Comparison of ENCODE assay signal across 31 cellular contexts in genomic region chr2:9994462-9994861, GRCh38.
"Had no signal": no experiment of that assay in that cellular context is flagged by ENCODE, and none has a peak within 500 bp of the region (broad histone marks: within the 10 kb centered on the region; RNA-seq: fewer than 3 reads in every experiment).

No MANE protein-coding gene starts in this region.

- H3K4me1 Mint-ChIP-seq: naive thymus-derived CD4-positive, alpha-beta T cell; neural crest cell; stimulated activated naive CD8-positive, alpha-beta T cell treated with anti-CD3 and anti-CD28 coated beads, Interleukin-15, amount 100 ng/mL, for 72 hours had no signal

- H3K9me3 ChIP-seq: ascending aorta, esophagus squamous epithelium, psoas muscle, SK-N-SH, upper lobe of left lung had no signal

- H3K4me3 ChIP-seq: ascending aorta, cardiac muscle cell, esophagus squamous epithelium, hepatocyte, psoas muscle, upper lobe of left lung had no signal

- H3K27ac ChIP-seq: ascending aorta, cardiac muscle cell, epithelial cell of prostate, hepatocyte, parathyroid adenoma, psoas muscle had no signal

- DNase-seq: activated CD4-positive, alpha-beta T cell treated with anti-CD3 and anti-CD28 coated beads for 1 hour; activated CD4-positive, alpha-beta T cell treated with anti-CD3 and anti-CD28 coated beads, Interleukin-2, amount 10 ng/mL, durations not matched to agents 7 days and 5 days; activated CD8-positive, alpha-beta T cell treated with anti-CD3 and anti-CD28 coated beads for 36 hours; activated naive CD8-positive, alpha-beta T cell treated with anti-CD3 and anti-CD28 coated beads, Interleukin-2, amount 10 ng/mL, durations not matched to agents 7 days and 5 days; activated T-cell treated with anti-CD3 and anti-CD28 coated beads, Interleukin-2, amount 50 U/mL, for 4 hours; esophagus squamous epithelium; midbrain; naive thymus-derived CD4-positive, alpha-beta T cell; occipital lobe; psoas muscle; SK-N-SH; stimulated activated CD4-positive, alpha-beta T cell treated with anti-CD3 and anti-CD28 coated beads, Interleukin-12 subunit alpha, Interleukin-12 subunit beta, amount 100 ng/mL, for 4 hours; stimulated activated CD4-positive, alpha-beta T cell treated with anti-CD3 and anti-CD28 coated beads, Interleukin-4, amount 100 ng/mL, for 1 hour; stimulated activated naive CD8-positive, alpha-beta T cell treated with anti-CD3 and anti-CD28 coated beads, Interleukin-15, amount 100 ng/mL, for 72 hours; substantia nigra; SW 1271; T1000; upper lobe of left lung had no signal

- H2AFZ ChIP-seq: hepatocyte, parathyroid adenoma had no signal

- ATAC-seq: activated CD8-positive, alpha-beta T cell treated with anti-CD3 and anti-CD28 coated beads for 36 hours; left cardiac atrium; naive thymus-derived CD4-positive, alpha-beta T cell; psoas muscle; WTC11 had no signal

- H3K27me3 Mint-ChIP-seq: activated CD4-positive, alpha-beta T cell treated with anti-CD3 and anti-CD28 coated beads, Interleukin-2, amount 10 ng/mL, durations not matched to agents 7 days and 5 days had no signal

- H3K27me3 ChIP-seq: ascending aorta, cardiac muscle cell, esophagus squamous epithelium, hepatocyte, upper lobe of left lung had no signal

- H3K4me1 ChIP-seq: psoas muscle had no signal

- H3K36me3 ChIP-seq: ascending aorta, cardiac muscle cell had no signal

- H3K9me3 Mint-ChIP-seq: activated CD4-positive, alpha-beta T cell treated with anti-CD3 and anti-CD28 coated beads, Interleukin-2, amount 10 ng/mL, durations not matched to agents 7 days and 5 days; activated CD8-positive, alpha-beta T cell treated with anti-CD3 and anti-CD28 coated beads for 36 hours; activated naive CD8-positive, alpha-beta T cell treated with anti-CD3 and anti-CD28 coated beads, Interleukin-2, amount 10 ng/mL, durations not matched to agents 7 days and 5 days; activated T-cell treated with anti-CD3 and anti-CD28 coated beads, Interleukin-2, amount 50 U/mL, for 4 hours; activated T-helper 2 cell treated with anti-CD3 and anti-CD28 coated beads, Interferon-gamma antibody, Interleukin-2, Interleukin-4, amounts not matched to agents 10 μg/mL and 5 μg/mL and 100 μg/mL, durations not matched to agents 14 hours and 24 hours and 36 hours; brain; memory B cell; naive thymus-derived CD4-positive, alpha-beta T cell; neural crest cell; stimulated activated effector memory CD8-positive, alpha-beta T cell treated with anti-CD3 and anti-CD28 coated beads, Interleukin-12 subunit alpha, Interleukin-12 subunit beta, amount 100 ng/mL, for 72 hours; stimulated activated naive CD8-positive, alpha-beta T cell treated with anti-CD3 and anti-CD28 coated beads, Interleukin-15, amount 100 ng/mL, for 72 hours; T-helper 1 cell treated with Interleukin-12 subunit alpha and Interleukin-12 subunit beta and Interleukin-4 antibody, amounts not matched to agents 30 μg/mL and 1 μg/mL, for 36 hours; WTC11 had no signal

- H3K27ac Mint-ChIP-seq: activated CD4-positive, alpha-beta T cell treated with anti-CD3 and anti-CD28 coated beads, Interleukin-2, amount 10 ng/mL, durations not matched to agents 7 days and 5 days; activated CD8-positive, alpha-beta T cell treated with anti-CD3 and anti-CD28 coated beads for 36 hours; activated naive CD8-positive, alpha-beta T cell treated with anti-CD3 and anti-CD28 coated beads, Interleukin-2, amount 10 ng/mL, durations not matched to agents 7 days and 5 days; activated T-helper 2 cell treated with anti-CD3 and anti-CD28 coated beads, Interferon-gamma antibody, Interleukin-2, Interleukin-4, amounts not matched to agents 10 μg/mL and 5 μg/mL and 100 μg/mL, durations not matched to agents 14 hours and 24 hours and 36 hours; brain; memory B cell; T-helper 1 cell treated with Interleukin-12 subunit alpha and Interleukin-12 subunit beta and Interleukin-4 antibody, amounts not matched to agents 30 μg/mL and 1 μg/mL, for 36 hours had no signal

- H3K79me2 ChIP-seq: hepatocyte had no signal

- H3K36me3 Mint-ChIP-seq: activated naive CD8-positive, alpha-beta T cell treated with anti-CD3 and anti-CD28 coated beads, Interleukin-2, amount 10 ng/mL, durations not matched to agents 7 days and 5 days; memory B cell; stimulated activated effector memory CD8-positive, alpha-beta T cell treated with anti-CD3 and anti-CD28 coated beads, Interleukin-12 subunit alpha, Interleukin-12 subunit beta, amount 100 ng/mL, for 72 hours; WTC11 had no signal

- H3K9ac ChIP-seq: parathyroid adenoma, SK-N-SH had no signal

- H3K4me2 ChIP-seq: hepatocyte, SK-N-SH had no signal

- H3K4me3 Mint-ChIP-seq: activated CD4-positive, alpha-beta T cell treated with anti-CD3 and anti-CD28 coated beads, Interleukin-2, amount 10 ng/mL, durations not matched to agents 7 days and 5 days; activated CD8-positive, alpha-beta T cell treated with anti-CD3 and anti-CD28 coated beads for 36 hours; activated naive CD8-positive, alpha-beta T cell treated with anti-CD3 and anti-CD28 coated beads, Interleukin-2, amount 10 ng/mL, durations not matched to agents 7 days and 5 days; activated T-cell treated with anti-CD3 and anti-CD28 coated beads, Interleukin-2, amount 50 U/mL, for 4 hours; brain; memory B cell; naive thymus-derived CD4-positive, alpha-beta T cell; neural crest cell; stimulated activated effector memory CD8-positive, alpha-beta T cell treated with anti-CD3 and anti-CD28 coated beads, Interleukin-12 subunit alpha, Interleukin-12 subunit beta, amount 100 ng/mL, for 72 hours; stimulated activated naive CD8-positive, alpha-beta T cell treated with anti-CD3 and anti-CD28 coated beads, Interleukin-15, amount 100 ng/mL, for 72 hours; T-helper 1 cell treated with Interleukin-12 subunit alpha and Interleukin-12 subunit beta and Interleukin-4 antibody, amounts not matched to agents 30 μg/mL and 1 μg/mL, for 36 hours; WTC11 had no signal
